Comparison of ENCODE assay signal across 35 cellular contexts in genomic region chr6:91560409-91560808, GRCh38.
"Had no signal": no experiment of that assay in that cellular context is flagged by ENCODE, and none has a peak within 500 bp of the region (broad histone marks: within the 10 kb centered on the region; RNA-seq: fewer than 3 reads in every experiment).

No MANE protein-coding gene starts in this region.

- H3K36me3 ChIP-seq: MG63 had no signal

- DNase-seq: Karpas-422, Kasumi-1, MG63, MM.1S, MV-4-11, NCI-H1048, NCI-H1092, NCI-H1092 treated with DMSO at 0.1 percent for 48 hours, NCI-H1105, NCI-H1105 treated with DMSO at 0.1 percent for 48 hours, NCI-H1417, NCI-H1417 treated with DMSO at 0.1 percent for 48 hours, NCI-H1436, NCI-H1436 treated with DMSO at 0.1 percent for 48 hours, NCI-H146, NCI-H1694, NCI-H1694 treated with DMSO at 0.1 percent for 48 hours, NCI-H187, NCI-H187 treated with DMSO at 0.1 percent for 48 hours, NCI-H1930, NCI-H2029, NCI-H2029 treated with DMSO at 0.1 percent for 48 hours, NCI-H2081, NCI-H2081 treated with DMSO at 0.1 percent for 48 hours, NCI-H2107, NCI-H2171, NCI-H2171 treated with DMSO at 0.1 percent for 48 hours, NCI-H2227 treated with DMSO at 0.1 percent for 48 hours, NCI-H226, NCI-H345, NCI-H446, NCI-H446 treated with DMSO at 0.1 percent for 48 hours, NCI-H510A, NCI-H510A treated with DMSO at 0.1 percent for 48 hours, NCI-H524 had no signal

- H3K4me3 ChIP-seq: MG63 had no signal

- H3K27me3 ChIP-seq: MG63 had no signal
